16 cellular contexts compared by ENCODE assay signal in the genomic region with DNA sequence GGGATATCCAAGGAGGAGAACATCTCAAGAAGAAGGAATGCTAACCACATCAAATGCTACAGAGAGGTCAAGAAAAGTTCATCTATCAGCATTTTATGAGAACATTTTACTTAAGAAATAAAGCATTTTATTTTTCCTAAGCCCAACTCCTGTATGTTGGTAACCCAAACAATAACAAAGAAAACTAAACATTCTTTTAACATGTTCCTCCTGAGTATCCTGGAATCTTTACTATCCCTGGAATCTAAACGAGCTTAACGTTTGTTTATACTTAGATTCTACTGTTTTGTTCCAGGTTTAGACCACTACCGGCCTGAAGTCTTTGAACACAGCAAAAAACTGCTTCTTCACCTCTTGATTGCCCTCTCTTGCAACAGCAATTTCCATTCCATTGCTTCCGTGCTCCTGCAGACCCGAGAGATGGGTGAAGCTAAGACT.
DNase-seq lines count a peak whose midpoint lies in the region; ATAC-seq and TF ChIP-seq lines count a peak whose summit lies in the region.
"Had no signal": no experiment of that assay in that cellular context is flagged by ENCODE, and none has a peak within 500 bp of the region (broad histone marks: within the 10 kb centered on the region; RNA-seq: fewer than 3 reads in every experiment).

No MANE protein-coding gene starts in this region.

- 58 to 68% methylated on average over 5 of the region's 5 CpGs for WGBS in GM23248 (ENCODE audit: low coverage in 1 of 2, low lambda C conversion rate in 2 of 2, missing lambda C conversion rate in 2 of 2), 2 experiments

- H3F3A ChIP-seq in GM23248 (ENCODE audit: insufficient read depth): peaks cover 7% of the 10 kb centered on the region; the same call in 1 of the 2 replicates

- H3K9ac ChIP-seq in GM23248 (no peak overlapping the region), skeletal muscle satellite cell (ENCODE audit: low read depth, low read length) (no peak overlapping the region)

- DNase-seq in GM23248 (peak; percentile 27), astrocyte of the spinal cord (ENCODE audit: low read depth, low spot score) (peak; percentile 91), islet precursor cell (peak; percentile 77), NCI-H146 treated with DMSO at 0.1 percent for 48 hours (lab: John Stamatoyannopoulos, UW; ENCODE audit: unreplicated experiment) (no peak), HPDE6-E6E7 (ENCODE audit: extremely low spot score) (no peak), OCI-LY7 (ENCODE audit: low spot score) (no peak)
- DNase-seq: activated naive CD8-positive, alpha-beta T cell treated with anti-CD3 and anti-CD28 coated beads, Interleukin-2, amount 50 U/mL, for 24 hours; dorsolateral prefrontal cortex; left colon; MV-4-11; PC-9; spleen; T-cell had no signal

- H2AFZ ChIP-seq in GM23248 (no peak overlapping the region), OCI-LY7 (ENCODE audit: low read length) (no peak overlapping the region)
- H2AFZ ChIP-seq: PC-9 had no signal

- in situ Hi-C loops in GM23248 (cut with MboI) (no loop called here), astrocyte of the spinal cord (cut with HindIII; ENCODE audit: low sequenced_read_pairs) (no loop called here)

- intact Hi-C loops in OCI-LY7 (cut with micrococcal nuclease; ENCODE audit: unreplicated experiment): no loop called here

- no peak for ATAC-seq in GM18861 (IDR thresholded peaks at IDR 0.05; ENCODE audit: unreplicated experiment)
- ATAC-seq: activated CD4-positive, CD25-positive, alpha-beta regulatory T cell treated with anti-CD3 and anti-CD28 coated beads, Interleukin-2, amount 50 U/mL, for 24 hours; activated naive CD8-positive, alpha-beta T cell treated with anti-CD3 and anti-CD28 coated beads, Interleukin-2, amount 50 U/mL, for 24 hours; left colon; T-cell had no signal

- H3K4me1 ChIP-seq in GM23248 (ENCODE audit: insufficient read depth): peaks cover 7% of the 10 kb centered on the region
- peaks cover 13% of the 10 kb centered on the region for H3K4me1 ChIP-seq in skeletal muscle satellite cell (ENCODE audit: control insufficient read depth, insufficient read depth, low read length)
- no peaks in the 10 kb centered on the region for H3K4me1 ChIP-seq in OCI-LY7 (ENCODE audit: insufficient read depth, low read length, poor library complexity, severe bottlenecking)
- H3K4me1 ChIP-seq: spleen had no signal

- no peaks in the 10 kb centered on the region for H3K27me3 ChIP-seq in GM23248 (replicated peaks; ENCODE audit: insufficient read depth)
- H3K27me3 ChIP-seq in skeletal muscle satellite cell (ENCODE audit: control insufficient read depth, insufficient read depth, low read length): no peaks in the 10 kb centered on the region
- H3K27me3 ChIP-seq: dorsolateral prefrontal cortex, spleen had no signal

- no peak for TF ChIP-seq CTCF in astrocyte of the spinal cord (IDR thresholded peaks at IDR 0.05; ENCODE audit: low read depth, low read length)
- TF ChIP-seq CTCF in OCI-LY7 (conservative IDR thresholded peaks at IDR 0.05; ENCODE audit: low read length): no peak

- H3K27ac ChIP-seq in GM23248 (no peak overlapping the region), OCI-LY7 (ENCODE audit: low read depth, low read length, poor library complexity, severe bottlenecking) (no peak overlapping the region)
- H3K27ac ChIP-seq: PC-9, spleen had no signal

- BruUV-seq in OCI-LY7 (replicated peaks; lab: Mats Ljungman, UMichigan): no TSS peak

- H4K20me1 ChIP-seq in GM23248 (ENCODE audit: insufficient read depth) (no peaks in the 10 kb centered on the region), OCI-LY7 (ENCODE audit: insufficient read depth, low read length) (no peaks in the 10 kb centered on the region)

- no peaks in the 10 kb centered on the region for H3K36me3 ChIP-seq in GM23248 (ENCODE audit: low read depth)
- peaks cover 7% of the 10 kb centered on the region for H3K36me3 ChIP-seq in skeletal muscle satellite cell (ENCODE audit: insufficient read depth, low read length)
- H3K36me3 ChIP-seq in OCI-LY7 (ENCODE audit: insufficient read depth, low read length): no peaks in the 10 kb centered on the region

- CTCF ChIA-PET in OCI-LY7 (lab: Charles Lee; ENCODE audit: unreplicated experiment): no interaction called here

- H3K79me2 ChIP-seq in GM23248 (ENCODE audit: insufficient read depth) (no peaks in the 10 kb centered on the region), OCI-LY7 (ENCODE audit: insufficient read depth, low read depth, low read length) (no peaks in the 10 kb centered on the region)

- H3K4me2 ChIP-seq in GM23248 (ENCODE audit: unreplicated experiment) (no peak overlapping the region), skeletal muscle satellite cell (ENCODE audit: low read length) (peak overlapping the region; percentile 26), OCI-LY7 (ENCODE audit: low read length) (no peak overlapping the region)
- H3K4me2 ChIP-seq: PC-9 had no signal

- H3K4me3 ChIP-seq in GM23248 (no peak overlapping the region), astrocyte of the spinal cord (ENCODE audit: low read depth, low read length) (no peak overlapping the region), skeletal muscle satellite cell (ENCODE audit: low read length) (no peak overlapping the region), OCI-LY7 (ENCODE audit: low read depth, low read length, poor library complexity, severe bottlenecking) (no peak overlapping the region)
- H3K4me3 ChIP-seq: dorsolateral prefrontal cortex, PC-9, spleen had no signal

- H3K9me3 ChIP-seq in GM23248 (ENCODE audit: low read depth) (no peaks in the 10 kb centered on the region), skeletal muscle satellite cell (replicated peaks; ENCODE audit: low read length) (no peaks in the 10 kb centered on the region), OCI-LY7 (ENCODE audit: low read length) (no peaks in the 10 kb centered on the region)
- H3K9me3 ChIP-seq: spleen had no signal

- H3K9me2 ChIP-seq in GM23248 (ENCODE audit: insufficient read depth): no peaks in the 10 kb centered on the region
- H3K9me2 ChIP-seq in OCI-LY7 (ENCODE audit: insufficient read depth, low read length): no peaks in the 10 kb centered on the region

- POLR2A ChIA-PET in OCI-LY7 (lab: Charles Lee): interaction anchor here (0.9 kb wide), 1 partner anchor 14 kb away, joined by 5 read pairs; no protein-coding TSS in a partner anchor

Comparison
In these comparisons a context has a peak if more than half of its experiments do, and no peak if none do; other contexts are left out.
1. DNase-seq: peak in GM23248 (single experiment), astrocyte of the spinal cord (single experiment) and islet precursor cell (single experiment); none in NCI-H146 treated with DMSO at 0.1 percent for 48 hours (single experiment), HPDE6-E6E7 (single experiment) and OCI-LY7 (single experiment).